ENCODE assay signal across 2 cellular contexts in genomic region chr1:159076438-159076752, GRCh38.
TF ChIP-seq lines count a peak whose summit lies in the region.

No MANE protein-coding gene starts in this region.

TF ChIP-seq in liver, 16 proteins besides CTCF, POLR2A, EP300 and RAD21 (continued from another document):
- TF ChIP-seq HNF4A (conservative IDR thresholded peaks at IDR 0.05) (no peak), RXRA (IDR thresholded peaks at IDR 0.05) (no peak), SP1 (IDR thresholded peaks at IDR 0.05) (no peak), FOXA1 (IDR thresholded peaks at IDR 0.05) (no peak)

TF ChIP-seq in HepG2, 621 proteins besides CTCF, POLR2A, EP300 and RAD21 (continued from another document):
- no peak for TF ChIP-seq ZGPAT (CRISPR knock-in tag; IDR thresholded peaks at IDR 0.05)
- no peak for TF ChIP-seq KMT2B (CRISPR knock-in tag; IDR thresholded peaks at IDR 0.05)
- TF ChIP-seq ETV6 (CRISPR knock-in tag; conservative IDR thresholded peaks at IDR 0.05) = no peak
- TF ChIP-seq ZNF605 (CRISPR knock-in tag; IDR thresholded peaks at IDR 0.05) = no peak
- TF ChIP-seq KAT8 (CRISPR knock-in tag; IDR thresholded peaks at IDR 0.05) = no peak
- no peak for TF ChIP-seq EEA1 (CRISPR knock-in tag; IDR thresholded peaks at IDR 0.05; ENCODE audit: borderline replicate concordance)
